In the genomic region with DNA sequence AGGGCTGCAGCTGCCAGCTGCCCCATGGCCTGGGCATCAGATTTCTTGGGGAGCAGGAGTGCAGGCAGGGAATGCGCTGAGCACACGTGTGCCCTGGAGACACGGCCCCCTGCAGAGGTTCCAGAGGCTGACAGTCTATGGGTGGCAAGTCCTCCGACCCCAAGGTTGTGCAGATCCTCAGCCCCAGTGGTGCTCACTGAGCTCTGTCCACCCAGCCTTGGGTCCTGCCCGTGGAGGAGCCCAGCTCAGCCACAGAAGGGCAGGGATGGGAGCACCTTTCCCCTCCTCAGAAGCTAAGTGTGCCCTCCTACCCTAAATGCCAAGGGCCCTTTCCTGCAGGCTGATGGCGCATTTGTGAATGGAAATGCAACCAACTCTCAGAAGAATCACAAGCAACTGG, we compare ENCODE assay signal across 21 cellular contexts.
"Had no signal": no experiment of that assay in that cellular context is flagged by ENCODE, and none has a peak within 500 bp of the region (broad histone marks: within the 10 kb centered on the region; RNA-seq: fewer than 3 reads in every experiment).

No MANE protein-coding gene starts in this region.

- H2AFZ ChIP-seq: hepatocyte had no signal

- H3K27me3 ChIP-seq: colonic mucosa, foreskin keratinocyte, hepatocyte had no signal

- H3K27ac ChIP-seq: colonic mucosa, dorsolateral prefrontal cortex, esophagus muscularis mucosa, foreskin keratinocyte, gastroesophageal sphincter, heart left ventricle, hepatocyte, left lung, lower lobe of right lung had no signal

- H3K9me3 ChIP-seq: colonic mucosa, esophagus muscularis mucosa, heart left ventricle, left lung, lower lobe of right lung had no signal

- DNase-seq: colonic mucosa; cortex of kidney; dorsolateral prefrontal cortex; effector CD4-positive, alpha-beta T cell; effector memory CD4-positive, alpha-beta T cell; foreskin keratinocyte; hypothalamus; immature natural killer cell; islet precursor cell; kidney; kidney glomerular epithelial cell; left colon; left lung; left ventricle myocardium superior; lower lobe of right lung; mesenchymal stem cell; mucosa of descending colon had no signal

- ATAC-seq: foreskin keratinocyte, gastroesophageal sphincter, heart left ventricle, left colon, left lung, left ventricle myocardium superior, lower lobe of right lung, mucosa of descending colon had no signal

- H3K4me3 ChIP-seq: colonic mucosa, dorsolateral prefrontal cortex, esophagus muscularis mucosa, gastroesophageal sphincter, heart left ventricle, hepatocyte, left lung, lower lobe of right lung, mucosa of descending colon had no signal

- H3K4me2 ChIP-seq: hepatocyte had no signal

- H3K36me3 ChIP-seq: colonic mucosa, esophagus muscularis mucosa, gastroesophageal sphincter, heart left ventricle, left lung, lower lobe of right lung had no signal

- H3K4me1 ChIP-seq: colonic mucosa, esophagus muscularis mucosa, foreskin keratinocyte, gastroesophageal sphincter, heart left ventricle, left lung, lower lobe of right lung had no signal
